Comparison of ENCODE assay signal across 8 cellular contexts in genomic region chr17:40178021-40178601, GRCh38. TPM values are rescaled to one million over a fixed set of nuclear protein-coding genes. Genes with fewer than 3 reads are reported as not detected.
DNase-seq lines count a peak whose midpoint lies in the region; ATAC-seq and TF ChIP-seq lines count a peak whose summit lies in the region.

No MANE protein-coding gene starts in this region.

- intact Hi-C loops in breast epithelium (cut with DNase I; ENCODE audit: low total_unique reads): loop anchor here (10.0 kb wide), 1 partner anchor 123 kb away; the partner anchor contains the start of gene MED24
- intact Hi-C loops in lower lobe of right lung (cut with DNase I): no loop called here

- H3K27me3 ChIP-seq in breast epithelium (no peaks in the 10 kb centered on the region), lower lobe of right lung (ENCODE audit: low read depth) (no peaks in the 10 kb centered on the region), thymus (ENCODE audit: control insufficient read depth, insufficient read depth) (peaks cover 4% of the 10 kb centered on the region)

- no peak for TF ChIP-seq POLR2A in breast epithelium (IDR thresholded peaks at IDR 0.05)

- H3K27ac Mint-ChIP-seq in activated CD8-positive, alpha-beta memory T cell treated with anti-CD3 and anti-CD28 coated beads, Interleukin-2, amount 10 ng/mL, durations not matched to agents 7 days and 5 days: no peak overlapping the region

- H3K4me3 Mint-ChIP-seq in activated CD8-positive, alpha-beta memory T cell treated with anti-CD3 and anti-CD28 coated beads, Interleukin-2, amount 10 ng/mL, durations not matched to agents 7 days and 5 days: no peak overlapping the region

- H3K27ac ChIP-seq in breast epithelium (peak overlapping the region; percentile 62 to 69), lower lobe of right lung (no peak overlapping the region), thymus (ENCODE audit: low read depth) (no peak overlapping the region)

- H3K36me3 Mint-ChIP-seq in activated CD8-positive, alpha-beta memory T cell treated with anti-CD3 and anti-CD28 coated beads, Interleukin-2, amount 10 ng/mL, durations not matched to agents 7 days and 5 days: peaks cover 10% of the 10 kb centered on the region

- peaks cover 0 to 5% of the 10 kb centered on the region in 2 donors for H3K4me1 ChIP-seq in breast epithelium
- H3K4me1 ChIP-seq in lower lobe of right lung: peaks cover 15% of the 10 kb centered on the region
- H3K4me1 ChIP-seq in thymus (ENCODE audit: control insufficient read depth, insufficient read depth, low read length): peaks cover 7% of the 10 kb centered on the region

- no peak for ATAC-seq in activated CD8-positive, alpha-beta memory T cell treated with anti-CD3 and anti-CD28 coated beads, Interleukin-2, amount 10 ng/mL, durations not matched to agents 7 days and 5 days
- peak in 1 of 2 donors; percentile 1 for ATAC-seq in lower lobe of right lung

- peak; percentile 59 for DNase-seq in activated CD8-positive, alpha-beta memory T cell treated with anti-CD3 and anti-CD28 coated beads, Interleukin-2, amount 50 U/mL, for 48 hours
- DNase-seq in activated CD8-positive, alpha-beta memory T cell treated with anti-CD3 and anti-CD28 coated beads, Interleukin-2, amount 10 ng/mL, durations not matched to agents 7 days and 5 days: no peak
- DNase-seq in breast epithelium (ENCODE audit: low spot score in 2 of 2) (no peak), lower lobe of right lung (no peak), DMS 273 (lab: John Stamatoyannopoulos, UW; ENCODE audit: unreplicated experiment) (no peak), germinal center (ENCODE audit: low spot score) (no peak), cerebellar cortex (ENCODE audit: low spot score) (no peak)

- peaks cover 7% of the 10 kb centered on the region for H3K4me1 Mint-ChIP-seq in activated CD8-positive, alpha-beta memory T cell treated with anti-CD3 and anti-CD28 coated beads, Interleukin-2, amount 10 ng/mL, durations not matched to agents 7 days and 5 days

- TF ChIP-seq CTCF in breast epithelium (IDR thresholded peaks at IDR 0.05) (no peak), lower lobe of right lung (IDR thresholded peaks at IDR 0.05) (no peak)

- no peaks in the 10 kb centered on the region for H3K9me3 Mint-ChIP-seq in activated CD8-positive, alpha-beta memory T cell treated with anti-CD3 and anti-CD28 coated beads, Interleukin-2, amount 10 ng/mL, durations not matched to agents 7 days and 5 days (ENCODE audit: low read depth)

- peak overlapping the region in 2 of 3 donors; percentile 64 to 68 for H3K4me3 ChIP-seq in breast epithelium
- peak overlapping the region; percentile 53 for H3K4me3 ChIP-seq in lower lobe of right lung
- peak overlapping the region; percentile 53 for H3K4me3 ChIP-seq in thymus (ENCODE audit: low read length)

- H3K36me3 ChIP-seq in breast epithelium (no peaks in the 10 kb centered on the region), lower lobe of right lung (peaks cover 30% of the 10 kb centered on the region), thymus (ENCODE audit: control insufficient read depth, insufficient read depth) (peaks cover 25% of the 10 kb centered on the region)

- CTCF ChIA-PET in activated CD8-positive, alpha-beta memory T cell treated with anti-CD3 and anti-CD28 coated beads, Interleukin-2, amount 10 ng/mL, durations not matched to agents 7 days and 5 days (lab: Charles Lee): interaction anchor here (1.0 to 6.3 kb wide), 7 partner anchors 10 to 174 kb away, joined by 3 to 39 read pairs (median 4); partner anchors contain the start of gene WIPF2

- 46% methylated on average over 46 of the region's 46 CpGs for WGBS in thymus

- H3K27me3 Mint-ChIP-seq in activated CD8-positive, alpha-beta memory T cell treated with anti-CD3 and anti-CD28 coated beads, Interleukin-2, amount 10 ng/mL, durations not matched to agents 7 days and 5 days: no peaks in the 10 kb centered on the region

- no peaks in the 10 kb centered on the region for H3K9me3 ChIP-seq in breast epithelium
- no peaks in the 10 kb centered on the region for H3K9me3 ChIP-seq in lower lobe of right lung
- H3K9me3 ChIP-seq in thymus (ENCODE audit: control insufficient read depth): no peaks in the 10 kb centered on the region

RNA-seq across cellular contexts. Expression of gene RAPGEFL1, which starts 0.8 kb away (rescaled TPM):
- 1 to 10 TPM; 4.4 to 4.6 TPM for total RNA-seq in activated CD8-positive, alpha-beta memory T cell treated with anti-CD3 and anti-CD28 coated beads, Interleukin-2, amount 10 ng/mL, durations not matched to agents 7 days and 5 days
- total RNA-seq in breast epithelium (10 to 100 TPM in 1 of 3 donors, 1 to 10 TPM in 2; 3.2 to 10.8 (median 5.0) TPM), lower lobe of right lung (9.3 TPM)
- polyA plus RNA-seq in thymus: 17.4 TPM

RNA-seq across cellular contexts. Expression of gene CASC3, which starts 37.8 kb away (rescaled TPM):
- 10 to 100 TPM; 89.8 to 90.5 TPM for total RNA-seq in activated CD8-positive, alpha-beta memory T cell treated with anti-CD3 and anti-CD28 coated beads, Interleukin-2, amount 10 ng/mL, durations not matched to agents 7 days and 5 days
- total RNA-seq in breast epithelium (10 to 100 TPM; 57.4 to 67.0 (median 65.1) TPM), lower lobe of right lung (101 TPM)
- polyA plus RNA-seq in thymus: 38.3 TPM

RNA-seq across cellular contexts. Expression of gene WIPF2, which starts 41.0 kb away (rescaled TPM):
- total RNA-seq in activated CD8-positive, alpha-beta memory T cell treated with anti-CD3 and anti-CD28 coated beads, Interleukin-2, amount 10 ng/mL, durations not matched to agents 7 days and 5 days: 10 to 100 TPM; 24.1 to 26.1 TPM
- total RNA-seq in breast epithelium (10 to 100 TPM in 2 of 3 donors, 1 to 10 TPM in 1; 8.2 to 12.9 (median 10.8) TPM), lower lobe of right lung (42.4 TPM)
- polyA plus RNA-seq in thymus: 9.9 TPM

RNA-seq across cellular contexts. Expression of gene MSL1, which starts 56.3 kb away (rescaled TPM):
- total RNA-seq in activated CD8-positive, alpha-beta memory T cell treated with anti-CD3 and anti-CD28 coated beads, Interleukin-2, amount 10 ng/mL, durations not matched to agents 7 days and 5 days: 10 to 100 TPM; 91.4 to 94.7 TPM
- 10 to 100 TPM; 49.3 to 79.3 (median 78.2) TPM for total RNA-seq in breast epithelium
- total RNA-seq in lower lobe of right lung: 97.7 TPM
- polyA plus RNA-seq in thymus: 126 TPM

Comparison
In these comparisons a context has a peak if more than half of its experiments do, and no peak if none do; other contexts are left out.
1. H3K27ac ChIP-seq: peak in breast epithelium (2 of 2); none in lower lobe of right lung (single experiment) and thymus (single experiment).
2. Peak in every context shown above with its lines, with median percentiles within 50 percentile points of each other: H3K4me3 ChIP-seq.